ENCODE assay signal across 9 cellular contexts in the genomic region with DNA sequence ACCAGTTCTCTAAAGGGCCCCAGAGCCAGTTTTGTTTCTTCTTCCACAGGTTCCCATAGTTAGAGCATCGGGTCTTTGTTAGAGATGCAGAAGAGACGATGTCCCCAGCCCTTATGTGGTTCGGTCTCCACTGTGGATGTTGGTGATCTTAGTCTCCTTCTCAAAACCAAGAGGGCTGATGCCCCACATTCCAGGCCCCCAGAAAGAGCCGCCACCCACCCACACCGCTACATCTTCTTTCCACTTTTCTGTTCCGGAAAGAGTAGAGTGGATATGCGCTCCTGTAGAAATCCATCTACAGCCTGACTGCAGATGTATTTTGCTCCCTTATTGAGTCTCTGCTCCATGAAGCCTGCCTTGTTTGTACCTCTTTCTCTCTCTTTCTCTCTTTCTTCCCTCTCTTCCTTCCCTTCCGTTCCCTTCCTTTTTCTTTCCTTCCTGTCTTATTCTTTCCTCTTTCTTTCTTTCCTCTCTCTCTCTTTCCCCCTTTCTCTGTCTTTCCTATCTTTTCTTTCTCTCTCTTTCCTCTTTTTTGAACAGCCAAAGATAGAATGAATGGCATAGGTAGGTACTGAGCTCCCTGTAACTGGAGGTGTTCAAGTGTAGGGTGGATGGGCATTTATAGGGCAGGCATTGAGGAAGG.
A peak's percentile ranks its signal among the peaks of the same experiment; 100 is the strongest.
DNase-seq lines count a peak whose midpoint lies in the region; ATAC-seq and TF ChIP-seq lines count a peak whose summit lies in the region.
"Had no signal": no experiment of that assay in that cellular context is flagged by ENCODE, and none has a peak within 500 bp of the region (broad histone marks: within the 10 kb centered on the region; RNA-seq: fewer than 3 reads in every experiment).

No MANE protein-coding gene starts in this region.

- H3K27ac ChIP-seq in C4-2B (peak overlapping the region; percentile 14), VCaP (0 out of 2 replicates have a peak overlapping the region, but pooled peaks have one; percentile 1), foreskin keratinocyte (peak overlapping the region; percentile 39), sigmoid colon (peak overlapping the region; percentile 70 to 87 (median 80)), OCI-LY7 (ENCODE audit: low read depth, low read length, poor library complexity, severe bottlenecking) (no peak overlapping the region)
- H3K27ac ChIP-seq: neutrophil had no signal

- H3K79me2 ChIP-seq in OCI-LY7 (ENCODE audit: insufficient read depth, low read depth, low read length) = no peaks in the 10 kb centered on the region

- H3K27me3 ChIP-seq in foreskin keratinocyte (no peaks in the 10 kb centered on the region), sigmoid colon (no peaks in the 10 kb centered on the region)
- H3K27me3 ChIP-seq: neutrophil had no signal

- no TSS peak for BruUV-seq in OCI-LY7 (replicated peaks; lab: Mats Ljungman, UMichigan)

- POLR2A ChIA-PET in OCI-LY7 (lab: Charles Lee) = no interaction called here

- no peaks in the 10 kb centered on the region for H4K20me1 ChIP-seq in OCI-LY7 (ENCODE audit: insufficient read depth, low read length)

- no peak for DNase-seq in foreskin keratinocyte
- no peak for DNase-seq in sigmoid colon
- DNase-seq in stimulated activated CD4-positive, alpha-beta T cell treated with anti-CD3 and anti-CD28 coated beads, Interleukin-4, amount 100 ng/mL, for 1 hour = no peak
- DNase-seq in OCI-LY7 (ENCODE audit: low spot score) = no peak
- no peak for DNase-seq in epidermal melanocyte (ENCODE audit: insufficient read length, low spot score)
- no peak for DNase-seq in AG08396 (ENCODE audit: low spot score)

- H3K9me2 ChIP-seq in OCI-LY7 (ENCODE audit: insufficient read depth, low read length) = no peaks in the 10 kb centered on the region

- TF ChIP-seq POLR2A in sigmoid colon (IDR thresholded peaks at IDR 0.05) = no peak

- TF ChIP-seq CTCF in C4-2B (conservative IDR thresholded peaks at IDR 0.05) (no peak), VCaP (conservative IDR thresholded peaks at IDR 0.05) (no peak), foreskin keratinocyte (conservative IDR thresholded peaks at IDR 0.05) (no peak), sigmoid colon (IDR thresholded peaks at IDR 0.05) (no peak), OCI-LY7 (conservative IDR thresholded peaks at IDR 0.05; ENCODE audit: low read length) (no peak)

- intact Hi-C loops in sigmoid colon (cut with DNase I) = no loop called here
- intact Hi-C loops in OCI-LY7 (cut with micrococcal nuclease; ENCODE audit: unreplicated experiment) = no loop called here

- CTCF ChIA-PET in OCI-LY7 (lab: Charles Lee; ENCODE audit: unreplicated experiment) = no interaction called here

- H3K36me3 ChIP-seq in sigmoid colon (no peaks in the 10 kb centered on the region), OCI-LY7 (ENCODE audit: insufficient read depth, low read length) (no peaks in the 10 kb centered on the region)
- H3K36me3 ChIP-seq: neutrophil had no signal

- H3K4me3 ChIP-seq in sigmoid colon = no peak overlapping the region
- no peak overlapping the region for H3K4me3 ChIP-seq in OCI-LY7 (ENCODE audit: low read depth, low read length, poor library complexity, severe bottlenecking)

- no peak overlapping the region for H3K4me2 ChIP-seq in OCI-LY7 (ENCODE audit: low read length)

- peaks cover 23% of the 10 kb centered on the region for H3K4me1 ChIP-seq in foreskin keratinocyte
- H3K4me1 ChIP-seq in sigmoid colon = peaks cover 0 to 53% (median 50%) of the 10 kb centered on the region in 4 donors
- peaks cover 30% of the 10 kb centered on the region for H3K4me1 ChIP-seq in OCI-LY7 (ENCODE audit: insufficient read depth, low read length, poor library complexity, severe bottlenecking)

- ATAC-seq in foreskin keratinocyte = no peak

- TF ChIP-seq EP300 in sigmoid colon (IDR thresholded peaks at IDR 0.05) = no peak

- H3K9me3 ChIP-seq in sigmoid colon = no peaks in the 10 kb centered on the region
- H3K9me3 ChIP-seq in OCI-LY7 (ENCODE audit: low read length) = no peaks in the 10 kb centered on the region
- H3K9me3 ChIP-seq: neutrophil had no signal

- no peak overlapping the region for H2AFZ ChIP-seq in OCI-LY7 (ENCODE audit: low read length)

- 93 to 96% methylated on average over 8 of the region's 8 CpGs for WGBS in sigmoid colon, 2 donors
